Comparison of ENCODE assay signal across 14 cellular contexts in genomic region chr13:36904219-36904618, GRCh38. TPM values are rescaled to one million over a fixed set of nuclear protein-coding genes. Genes with fewer than 3 reads are reported as not detected.
DNase-seq lines count a peak whose midpoint lies in the region; ATAC-seq lines count a peak whose summit lies in the region.
"Had no signal": no experiment of that assay in that cellular context is flagged by ENCODE, and none has a peak within 500 bp of the region (broad histone marks: within the 10 kb centered on the region; RNA-seq: fewer than 3 reads in every experiment).

No MANE protein-coding gene starts in this region.

- peak; percentile 74 for DNase-seq in DMS53 (lab: John Stamatoyannopoulos, UW)
- peak; percentile 70 for DNase-seq in NCI-H2029 (lab: John Stamatoyannopoulos, UW)
- DNase-seq in NCI-H524 treated with DMSO at 0.1 percent for 48 hours (lab: John Stamatoyannopoulos, UW): peak; percentile 95
- DNase-seq in left lobe of liver (ENCODE audit: low spot score): no peak
- no peak for DNase-seq in naive thymus-derived CD8-positive, alpha-beta T cell
- no peak for DNase-seq in activated CD8-positive, alpha-beta memory T cell treated with anti-CD3 and anti-CD28 coated beads for 24 hours
- DNase-seq in stimulated activated naive B cell treated with anti-CD40 and anti-IgM and Interleukin-4, amounts not matched to agents 10 μg/mL and 1 μg/mL and 100 μg/mL, for 72 hours: no peak
- DNase-seq: cerebellar nuclear complex; DND-41; foreskin keratinocyte; mesenchymal stem cell; stimulated activated naive CD4-positive, alpha-beta T cell; T-helper 2 cell had no signal

- peaks cover 0 to 2% (median 0%) of the 10 kb centered on the region in 9 donors for H3K9me3 Mint-ChIP-seq in naive thymus-derived CD8-positive, alpha-beta T cell
- peaks cover 0 to 3% of the 10 kb centered on the region in 2 donors for H3K9me3 Mint-ChIP-seq in stimulated activated naive B cell treated with anti-CD40 and anti-IgM and Interleukin-4, amounts not matched to agents 10 μg/mL and 1 μg/mL and 100 μg/mL, for 72 hours

- H3K4me3 Mint-ChIP-seq in naive thymus-derived CD8-positive, alpha-beta T cell: no peak overlapping the region
- no peak overlapping the region for H3K4me3 Mint-ChIP-seq in stimulated activated naive B cell treated with anti-CD40 and anti-IgM and Interleukin-4, amounts not matched to agents 10 μg/mL and 1 μg/mL and 100 μg/mL, for 72 hours

- peaks cover 13 to 28% (median 16%) of the 10 kb centered on the region in 5 donors for H3K27me3 Mint-ChIP-seq in naive thymus-derived CD8-positive, alpha-beta T cell
- peaks cover 4 to 11% of the 10 kb centered on the region in 2 donors for H3K27me3 Mint-ChIP-seq in stimulated activated naive B cell treated with anti-CD40 and anti-IgM and Interleukin-4, amounts not matched to agents 10 μg/mL and 1 μg/mL and 100 μg/mL, for 72 hours

- POLR2A ChIA-PET in naive thymus-derived CD8-positive, alpha-beta T cell (lab: Charles Lee): no interaction called here

- H3K27ac Mint-ChIP-seq in naive thymus-derived CD8-positive, alpha-beta T cell: no peak overlapping the region
- H3K27ac Mint-ChIP-seq in stimulated activated naive B cell treated with anti-CD40 and anti-IgM and Interleukin-4, amounts not matched to agents 10 μg/mL and 1 μg/mL and 100 μg/mL, for 72 hours: no peak overlapping the region

- no peaks in the 10 kb centered on the region for H3K4me1 Mint-ChIP-seq in naive thymus-derived CD8-positive, alpha-beta T cell
- H3K4me1 Mint-ChIP-seq in stimulated activated naive B cell treated with anti-CD40 and anti-IgM and Interleukin-4, amounts not matched to agents 10 μg/mL and 1 μg/mL and 100 μg/mL, for 72 hours: no peaks in the 10 kb centered on the region

- H3K36me3 Mint-ChIP-seq in naive thymus-derived CD8-positive, alpha-beta T cell: no peaks in the 10 kb centered on the region
- no peaks in the 10 kb centered on the region for H3K36me3 Mint-ChIP-seq in stimulated activated naive B cell treated with anti-CD40 and anti-IgM and Interleukin-4, amounts not matched to agents 10 μg/mL and 1 μg/mL and 100 μg/mL, for 72 hours

- ATAC-seq in left lobe of liver: peak; percentile 64
- no peak for ATAC-seq in naive thymus-derived CD8-positive, alpha-beta T cell
- no peak for ATAC-seq in stimulated activated naive B cell treated with anti-CD40 and anti-IgM and Interleukin-4, amounts not matched to agents 10 μg/mL and 1 μg/mL and 100 μg/mL, for 72 hours (replicated peaks)
- ATAC-seq in GM18870 (IDR thresholded peaks at IDR 0.05; ENCODE audit: unreplicated experiment): no peak
- ATAC-seq: foreskin keratinocyte had no signal

RNA-seq across cellular contexts. Expression of gene SMAD9, which starts 15.8 kb away (rescaled TPM):
- total RNA-seq in left lobe of liver: 0.70 TPM
- total RNA-seq in naive thymus-derived CD8-positive, alpha-beta T cell: not detected
- under 1 TPM; 0.03 to 0.07 (median 0.03) TPM for polyA plus RNA-seq in naive thymus-derived CD8-positive, alpha-beta T cell

Comparison
In these comparisons a context has a peak if more than half of its experiments do, and no peak if none do; other contexts are left out.
1. DNase-seq: peak in DMS53 (single experiment), NCI-H2029 (single experiment) and NCI-H524 treated with DMSO at 0.1 percent for 48 hours (single experiment); none in left lobe of liver (single experiment), naive thymus-derived CD8-positive, alpha-beta T cell (0 of 10), activated CD8-positive, alpha-beta memory T cell treated with anti-CD3 and anti-CD28 coated beads for 24 hours (single experiment) and stimulated activated naive B cell treated with anti-CD40 and anti-IgM and Interleukin-4, amounts not matched to agents 10 μg/mL and 1 μg/mL and 100 μg/mL, for 72 hours (single experiment).